ENCODE assay signal across 13 cellular contexts in the genomic region with DNA sequence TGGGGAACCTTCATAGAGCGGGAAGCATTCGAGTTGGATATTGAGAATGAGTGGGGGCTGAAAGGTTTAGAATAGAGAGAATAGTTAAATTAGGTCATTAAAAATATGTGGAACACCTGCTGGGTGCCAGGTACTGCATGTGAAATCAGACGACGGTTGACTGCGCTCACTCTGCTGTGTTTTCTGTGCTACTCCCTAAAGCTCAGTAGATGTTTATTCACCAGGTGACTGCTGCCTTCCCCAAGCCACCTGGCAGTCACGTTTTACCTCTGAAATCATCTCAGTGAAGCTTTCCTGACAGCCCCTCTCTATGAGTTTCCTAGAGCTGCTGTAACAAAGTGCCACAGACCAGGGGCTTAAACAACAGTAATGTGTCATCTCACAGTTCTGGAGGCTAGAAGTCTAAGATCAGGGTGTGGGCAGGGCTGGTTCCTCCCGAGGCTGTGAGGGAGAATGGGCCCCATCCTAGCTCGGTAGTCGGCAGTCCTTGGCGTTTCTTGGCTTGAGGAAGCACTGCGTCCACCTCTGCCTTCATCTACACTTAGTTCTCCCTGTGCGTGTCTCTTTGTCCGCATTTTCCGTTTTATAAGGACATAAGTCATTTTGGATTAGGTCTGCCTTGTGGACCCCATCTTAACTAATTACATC. TPM values are rescaled to one million over a fixed set of nuclear protein-coding genes. Genes with fewer than 3 reads are reported as not detected.
DNase-seq lines count a peak whose midpoint lies in the region; ATAC-seq, FAIRE-seq and TF ChIP-seq lines count a peak whose summit lies in the region.
"Had no signal": no experiment of that assay in that cellular context is flagged by ENCODE, and none has a peak within 500 bp of the region (broad histone marks: within the 10 kb centered on the region; RNA-seq: fewer than 3 reads in every experiment).

No MANE protein-coding gene starts in this region.

- peaks cover 96% of the 10 kb centered on the region for H3K79me2 ChIP-seq in smooth muscle cell (ENCODE audit: low read depth)

- peaks cover 100% of the 10 kb centered on the region for H4K20me1 ChIP-seq in smooth muscle cell (ENCODE audit: low read depth)

- peaks cover 75% of the 10 kb centered on the region for H3K4me1 ChIP-seq in body of pancreas
- peaks cover 40% of the 10 kb centered on the region for H3K4me1 ChIP-seq in smooth muscle cell (ENCODE audit: low read depth)

- no peak overlapping the region for H3K9ac ChIP-seq in smooth muscle cell (ENCODE audit: low read depth)

- H3K9me3 ChIP-seq in body of pancreas, result no peaks in the 10 kb centered on the region
- no peaks in the 10 kb centered on the region for H3K9me3 ChIP-seq in smooth muscle cell (replicated peaks; ENCODE audit: low read depth)
- H3K9me3 ChIP-seq: HAP-1 had no signal

- H3K36me3 ChIP-seq in H7 (replicated peaks; ENCODE audit: control insufficient read depth, insufficient read depth, low read length) (no peaks in the 10 kb centered on the region), body of pancreas (replicated peaks in 1 of 2; ENCODE audit: insufficient read depth in 1 of 2, low read depth in 2 of 2) (no peaks in the 10 kb centered on the region), smooth muscle cell (ENCODE audit: low read depth) (no peaks in the 10 kb centered on the region)
- H3K36me3 ChIP-seq: HAP-1 had no signal

- 54 to 64% methylated on average over 14 of the region's 14 CpGs for WGBS in body of pancreas, 2 donors
- WGBS in smooth muscle cell (ENCODE audit: low lambda C conversion rate), result 83% methylated on average over 14 of the region's 14 CpGs

- H3F3A ChIP-seq in smooth muscle cell (ENCODE audit: low read depth), result peaks cover 8% of the 10 kb centered on the region

- TF ChIP-seq POLR2A in body of pancreas (IDR thresholded peaks at IDR 0.05), result no peak

- H3K27ac ChIP-seq in body of pancreas (peak overlapping the region in 3 of 4 donors; percentile 53 to 66 (median 62)), layer of hippocampus (ENCODE audit: low read depth, low read length) (peak overlapping the region; percentile 52), smooth muscle cell (ENCODE audit: low read depth) (no peak overlapping the region)
- H3K27ac ChIP-seq: epithelial cell of prostate had no signal

- H2AFZ ChIP-seq in smooth muscle cell (ENCODE audit: low read depth), result no peak overlapping the region

- H3K4me3 ChIP-seq in H7 (ENCODE audit: insufficient read depth, low read depth, low read length) (peak overlapping the region; percentile 25), body of pancreas (no peak overlapping the region), smooth muscle cell (no peak overlapping the region)
- H3K4me3 ChIP-seq: HAP-1 had no signal

- peak; percentile 26 for ATAC-seq in body of pancreas

- no peak for FAIRE-seq in HTR-8/SVneo (lab: Jason Lieb, UNC)

- H3K27me3 ChIP-seq in H7 (ENCODE audit: control insufficient read depth, insufficient read depth, low read length), result no peaks in the 10 kb centered on the region
- no peaks in the 10 kb centered on the region for H3K27me3 ChIP-seq in body of pancreas
- no peaks in the 10 kb centered on the region for H3K27me3 ChIP-seq in layer of hippocampus (ENCODE audit: control insufficient read depth, insufficient read depth, low read length)
- H3K27me3 ChIP-seq in smooth muscle cell (ENCODE audit: low read depth), result no peaks in the 10 kb centered on the region

- TF ChIP-seq CTCF in body of pancreas (IDR thresholded peaks at IDR 0.05), result no peak
- TF ChIP-seq CTCF in smooth muscle cell (IDR thresholded peaks at IDR 0.05; ENCODE audit: borderline replicate concordance, insufficient read depth, poor library complexity, severe bottlenecking), result no peak

- peak overlapping the region; percentile 77 for H3K4me2 ChIP-seq in smooth muscle cell

- intact Hi-C loops in body of pancreas (cut with DNase I), result no loop called here

- no peak for DNase-seq in H7
- DNase-seq in body of pancreas, result peak in 3 of 4 donors; percentile 22 to 38 (median 30)
- DNase-seq in smooth muscle cell (lab: John Stamatoyannopoulos, UW; ENCODE audit: unreplicated experiment), result no peak
- no peak for DNase-seq in NCI-H187 treated with DMSO at 0.1 percent for 48 hours (lab: John Stamatoyannopoulos, UW)
- DNase-seq in activated CD4-positive, CD25-positive, alpha-beta regulatory T cell treated with anti-CD3 and anti-CD28 coated beads, Interleukin-2, amount 50 U/mL, for 72 hours, result no peak
- DNase-seq in HK-2 (ENCODE audit: unreplicated experiment), result no peak
- no peak for DNase-seq in HTR-8/SVneo (ENCODE audit: insufficient read length, low spot score)
- DNase-seq: activated naive CD4-positive, alpha-beta T cell; DMS79 treated with DMSO at 0.1 percent for 48 hours; NCI-H1436 treated with DMSO at 0.1 percent for 48 hours had no signal

RNA-seq across cellular contexts. Expression of gene ADD1, which starts 25.3 kb away (rescaled TPM):
- total RNA-seq in H7 (2014; rRNA removed; shearing (Covaris generic)), result 201 and 224 TPM in 2 replicates
- total RNA-seq in body of pancreas, result 100 to 1,000 TPM in 1 of 2 donors, 10 to 100 TPM in 1; 84.1 to 266 TPM
- 109 and 125 TPM in 2 replicates for total RNA-seq in smooth muscle cell
- 175 and 200 TPM in 2 replicates for polyA plus RNA-seq in smooth muscle cell

Comparison
In these comparisons a context has a peak if more than half of its experiments do, and no peak if none do; other contexts are left out.
1. DNase-seq: peak in body of pancreas (3 of 4); none in H7 (single experiment), smooth muscle cell (single experiment), NCI-H187 treated with DMSO at 0.1 percent for 48 hours (single experiment), activated CD4-positive, CD25-positive, alpha-beta regulatory T cell treated with anti-CD3 and anti-CD28 coated beads, Interleukin-2, amount 50 U/mL, for 72 hours (single experiment), HK-2 (single experiment) and HTR-8/SVneo (single experiment).